Comparison of ENCODE assay signal across 9 cellular contexts in the genomic region with DNA sequence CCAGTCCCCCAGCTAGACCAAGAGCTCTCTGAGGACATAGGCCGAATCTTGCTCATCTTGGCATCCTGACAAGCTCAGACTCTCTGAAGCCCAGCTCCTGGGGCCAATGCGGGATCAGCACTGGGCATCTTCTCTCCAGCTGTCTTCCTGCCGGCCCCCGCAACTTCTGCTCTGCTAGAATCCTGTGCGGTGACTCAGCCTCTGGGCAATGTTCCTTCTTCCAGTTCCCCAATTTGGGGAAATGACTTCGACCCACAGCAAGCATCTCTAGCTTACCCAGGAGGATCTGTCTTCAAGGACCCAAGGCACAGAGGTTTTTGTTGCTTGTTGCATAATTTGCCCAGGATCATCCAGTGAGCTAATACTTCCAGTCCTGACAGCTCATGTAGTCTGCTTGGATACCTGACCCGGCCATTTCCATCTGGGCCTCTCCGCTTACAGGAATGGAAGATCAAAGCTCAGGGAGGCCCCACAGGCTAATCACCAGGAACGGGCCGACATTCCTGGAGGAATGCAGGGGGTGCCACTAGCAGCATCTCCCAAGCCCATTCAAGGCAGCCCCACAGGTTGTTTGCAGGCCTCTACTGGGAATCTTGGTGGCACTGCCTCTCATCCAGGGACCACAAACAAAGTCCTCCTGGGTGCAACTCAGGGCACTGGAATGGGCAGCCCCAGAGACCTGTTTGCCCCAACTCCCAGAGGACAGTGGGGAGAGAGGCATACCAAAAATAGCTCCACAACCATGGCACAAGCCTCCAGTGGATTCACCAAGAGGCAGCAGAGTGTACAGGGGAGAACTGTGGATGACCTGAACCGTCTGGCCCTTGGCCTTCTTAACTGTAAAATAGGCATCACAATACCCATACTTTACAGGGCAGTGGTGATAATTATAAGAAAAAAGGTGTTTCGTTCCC.
DNase-seq lines count a peak whose midpoint lies in the region; ATAC-seq, FAIRE-seq and TF ChIP-seq lines count a peak whose summit lies in the region.
"Had no signal": no experiment of that assay in that cellular context is flagged by ENCODE, and none has a peak within 500 bp of the region (broad histone marks: within the 10 kb centered on the region; RNA-seq: fewer than 3 reads in every experiment).

No MANE protein-coding gene starts in this region.

- H3K9me3 ChIP-seq in K562 (replicated peaks; ENCODE audit: control insufficient read depth, insufficient read depth, low read depth, low read length) (no peaks in the 10 kb centered on the region), left lung (no peaks in the 10 kb centered on the region), transverse colon (no peaks in the 10 kb centered on the region)

- H3K79me2 ChIP-seq in K562 (ENCODE audit: control insufficient read depth, insufficient read depth, low read length): no peaks in the 10 kb centered on the region

- no peaks in the 10 kb centered on the region for H3K9me1 ChIP-seq in K562 (ENCODE audit: control insufficient read depth, insufficient read depth, low read length)

- CTCF ChIA-PET in K562 (lab: Yijun Ruan, JAX; ENCODE audit: low intra/inter-chr PET ratio): no interaction called here
- CTCF ChIA-PET in activated CD8-positive, alpha-beta memory T cell treated with anti-CD3 and anti-CD28 coated beads, Interleukin-2, amount 10 ng/mL, durations not matched to agents 7 days and 5 days (lab: Charles Lee): interaction anchor here (0.9 to 1.6 kb wide), 3 partner anchors 15 to 41 kb away, joined by 3 to 5 read pairs (median 3); no protein-coding TSS in a partner anchor

- TF ChIP-seq CTCF in K562 (IDR thresholded peaks at IDR 0.05 in 2 of 3, conservative IDR thresholded peaks at IDR 0.05 in 1 of 3; ENCODE audit: insufficient read depth in 2 of 3, low read depth in 1 of 3, low read length in 3 of 3): no peak
- no peak for TF ChIP-seq CTCF in left lung (IDR thresholded peaks at IDR 0.05)
- no peak for TF ChIP-seq CTCF in transverse colon (IDR thresholded peaks at IDR 0.05)

- H3K4me1 Mint-ChIP-seq in activated CD8-positive, alpha-beta memory T cell treated with anti-CD3 and anti-CD28 coated beads, Interleukin-2, amount 10 ng/mL, durations not matched to agents 7 days and 5 days: no peaks in the 10 kb centered on the region

- no peaks in the 10 kb centered on the region; the same call in 1 of the 2 replicates for H4K20me1 ChIP-seq in K562 (replicated peaks; ENCODE audit: control insufficient read depth, insufficient read depth, low read length)

- H2AFZ ChIP-seq in K562 (ENCODE audit: low read depth, low read length): no peak overlapping the region

- no peak for FAIRE-seq in K562 (lab: Jason Lieb, UNC)

- no peak for ATAC-seq in K562
- ATAC-seq in left lung: peak; percentile 41
- ATAC-seq in activated CD8-positive, alpha-beta memory T cell treated with anti-CD3 and anti-CD28 coated beads, Interleukin-2, amount 10 ng/mL, durations not matched to agents 7 days and 5 days: no peak
- no peak for ATAC-seq in HG02840 (IDR thresholded peaks at IDR 0.05; ENCODE audit: low FRiP score, unreplicated experiment)
- ATAC-seq: T-cell had no signal

- DNase-seq in KG1 (lab: John Stamatoyannopoulos, UW): peak; percentile 44
- no peak for DNase-seq in K562 (ENCODE audit: extremely low read depth in 1 of 4, low spot score in 3 of 4)
- DNase-seq in left lung: peak in 1 of 2 donors; percentile 67
- DNase-seq in transverse colon: peak; percentile 59
- no peak for DNase-seq in activated CD8-positive, alpha-beta memory T cell treated with anti-CD3 and anti-CD28 coated beads, Interleukin-2, amount 10 ng/mL, durations not matched to agents 7 days and 5 days
- DNase-seq in T-helper 9 cell: no peak
- no peak for DNase-seq in DMS153 (lab: John Stamatoyannopoulos, UW)

- no peak overlapping the region for H3K4me3 Mint-ChIP-seq in activated CD8-positive, alpha-beta memory T cell treated with anti-CD3 and anti-CD28 coated beads, Interleukin-2, amount 10 ng/mL, durations not matched to agents 7 days and 5 days
- H3K4me3 Mint-ChIP-seq: T-cell had no signal

- H3K9ac ChIP-seq in K562 (ENCODE audit: insufficient read depth in 1 of 2, low read depth in 2 of 2, low read length in 2 of 2): peak overlapping the region in 1 of 2 experiments; percentile 9; a peak in 1 of 4 replicates

- 58% methylated on average over 11 of the region's 12 CpGs for WGBS in K562 (ENCODE audit: insufficient coverage, low coverage, missing lambda C conversion rate)
- WGBS in transverse colon (ENCODE audit: low coverage in 1 of 2), 2 donors: 69 to 100% methylated on average over 1 to 12 of the region's 12 CpGs

- H3K27ac ChIP-seq in K562 (ENCODE audit: extremely low read depth, low read depth, low read length): no peak overlapping the region
- H3K27ac ChIP-seq in left lung: peak overlapping the region in 1 of 2 donors; percentile 7
- peak overlapping the region; percentile 53 to 71 (median 66) for H3K27ac ChIP-seq in transverse colon

- no TSS peak for BruUV-seq in K562 (replicated peaks; lab: Mats Ljungman, UMichigan)

- no peak for TF ChIP-seq RAD21 in K562 (CRISPR knock-in tag; conservative IDR thresholded peaks at IDR 0.05 in 1 of 2, IDR thresholded peaks at IDR 0.05 in 1 of 2)

- H3K4me2 ChIP-seq in K562 (ENCODE audit: insufficient read depth, low read length): no peak overlapping the region

- H3K4me3 ChIP-seq in K562: no peak overlapping the region
- no peak overlapping the region for H3K4me3 ChIP-seq in left lung
- no peak overlapping the region for H3K4me3 ChIP-seq in transverse colon

- H3K4me1 ChIP-seq in K562 (replicated peaks in 1 of 2; ENCODE audit: control insufficient read depth in 2 of 2, insufficient read depth in 2 of 2, low read length in 2 of 2) (peaks cover 0 to 6% of the 10 kb centered on the region in 2 experiments; a peak in 3 of 5 replicates), left lung (peaks cover 15 to 22% of the 10 kb centered on the region in 2 donors), transverse colon (peaks cover 14 to 46% (median 25%) of the 10 kb centered on the region in 4 donors)

- POLR2A ChIA-PET in K562 (lab: Yijun Ruan, JAX): no interaction called here

- TF ChIP-seq EP300 in K562 (IDR thresholded peaks at IDR 0.05; ENCODE audit: low read length) (no peak), transverse colon (IDR thresholded peaks at IDR 0.05; ENCODE audit: low read depth) (no peak)

- no peaks in the 10 kb centered on the region for H3K27me3 Mint-ChIP-seq in activated CD8-positive, alpha-beta memory T cell treated with anti-CD3 and anti-CD28 coated beads, Interleukin-2, amount 10 ng/mL, durations not matched to agents 7 days and 5 days
- H3K27me3 Mint-ChIP-seq: T-cell had no signal

- no peaks in the 10 kb centered on the region for H3K36me3 Mint-ChIP-seq in activated CD8-positive, alpha-beta memory T cell treated with anti-CD3 and anti-CD28 coated beads, Interleukin-2, amount 10 ng/mL, durations not matched to agents 7 days and 5 days
- H3K36me3 Mint-ChIP-seq: T-cell had no signal

- TF ChIP-seq POLR2A in K562 (conservative IDR thresholded peaks at IDR 0.05) (no peak), transverse colon (IDR thresholded peaks at IDR 0.05) (no peak)

- H3K36me3 ChIP-seq in K562 (ENCODE audit: control insufficient read depth, insufficient read depth, low read length) (0 out of 3 replicates have a peak, but pooled peaks cover 3% of the 10 kb centered on the region), left lung (peaks cover 0 to 6% of the 10 kb centered on the region in 2 donors), transverse colon (no peaks in the 10 kb centered on the region)

- H3K27me3 ChIP-seq in K562 (ENCODE audit: control insufficient read depth in 2 of 2, insufficient read depth in 2 of 2, low read length in 2 of 2) (no peaks in the 10 kb centered on the region), left lung (no peaks in the 10 kb centered on the region), transverse colon (no peaks in the 10 kb centered on the region)

- intact Hi-C loops in K562 (cut with micrococcal nuclease): no loop called here
- intact Hi-C loops in left lung (cut with DNase I): no loop called here
- intact Hi-C loops in transverse colon (cut with DNase I; ENCODE audit: low total_unique reads): no loop called here

- H3K27ac Mint-ChIP-seq in activated CD8-positive, alpha-beta memory T cell treated with anti-CD3 and anti-CD28 coated beads, Interleukin-2, amount 10 ng/mL, durations not matched to agents 7 days and 5 days: no peak overlapping the region
- H3K27ac Mint-ChIP-seq: T-cell had no signal

- in situ Hi-C loops in K562 (cut with MboI) (no loop called here), transverse colon (cut with MboI; ENCODE audit: low pct_ligation_motif_present in 1 of 4, low pct_unique_long_range_greater_than_20kb in 1 of 4, low sequenced_read_pairs in 3 of 4) (no loop called here)

- no peaks in the 10 kb centered on the region for H3K9me3 Mint-ChIP-seq in activated CD8-positive, alpha-beta memory T cell treated with anti-CD3 and anti-CD28 coated beads, Interleukin-2, amount 10 ng/mL, durations not matched to agents 7 days and 5 days (ENCODE audit: low read depth)
- H3K9me3 Mint-ChIP-seq: T-cell had no signal

TF ChIP-seq in K562, 482 proteins besides CTCF, POLR2A, EP300 and RAD21 (continues in another document):
- TF ChIP-seq ASH1L (IDR thresholded peaks at IDR 0.05; ENCODE audit: borderline replicate concordance, low read depth, partially characterized antibody) (no peak), TARDBP (IDR thresholded peaks at IDR 0.05) (no peak), JUND (IDR thresholded peaks at IDR 0.05; ENCODE audit: borderline replicate concordance, low read depth, low read length) (peak; percentile 60), JUND (tag; IDR thresholded peaks at IDR 0.05; ENCODE audit: borderline replicate concordance, low read depth, low read length) (peak; percentile 26; the same call in 1 of the 3 replicates), ATF7 (IDR thresholded peaks at IDR 0.05) (no peak), SREBF1 (IDR thresholded peaks at IDR 0.05; ENCODE audit: borderline replicate concordance, low read depth, low read length) (no peak), CTBP1 (IDR thresholded peaks at IDR 0.05; ENCODE audit: borderline replicate concordance) (peak; percentile 21; the same call in 1 of the 2 replicates), SMARCE1 (IDR thresholded peaks at IDR 0.05) (0 out of 2 replicates have a peak, but pooled peaks have one; percentile 17)
- TF ChIP-seq, protein P1, sequence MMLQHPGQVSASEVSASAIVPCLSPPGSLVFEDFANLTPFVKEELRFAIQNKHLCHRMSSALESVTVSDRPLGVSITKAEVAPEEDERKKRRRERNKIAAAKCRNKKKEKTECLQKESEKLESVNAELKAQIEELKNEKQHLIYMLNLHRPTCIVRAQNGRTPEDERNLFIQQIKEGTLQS (IDR thresholded peaks at IDR 0.05): peak; percentile 31; the same call in 1 of the 2 replicates
- TF ChIP-seq, protein P1 (CRISPR knock-in tag; conservative IDR thresholded peaks at IDR 0.05): no peak

Comparison
In these comparisons a context has a peak if more than half of its experiments do, and no peak if none do; other contexts are left out.
1. DNase-seq: peak in KG1 (single experiment) and transverse colon (single experiment); none in K562 (0 of 4), activated CD8-positive, alpha-beta memory T cell treated with anti-CD3 and anti-CD28 coated beads, Interleukin-2, amount 10 ng/mL, durations not matched to agents 7 days and 5 days (single experiment), T-helper 9 cell (single experiment) and DMS153 (single experiment).